Comparison of ENCODE assay signal across 31 cellular contexts in genomic region chr16:75479421-75479990, GRCh38. TPM values are rescaled to one million over a fixed set of nuclear protein-coding genes. Genes with fewer than 3 reads are reported as not detected.
A peak's percentile ranks its signal among the peaks of the same experiment; 100 is the strongest.
DNase-seq lines count a peak whose midpoint lies in the region; ATAC-seq, FAIRE-seq and TF ChIP-seq lines count a peak whose summit lies in the region.
"Had no signal": no experiment of that assay in that cellular context is flagged by ENCODE, and none has a peak within 500 bp of the region (broad histone marks: within the 10 kb centered on the region; RNA-seq: fewer than 3 reads in every experiment).

No MANE protein-coding gene starts in this region.

- no peak overlapping the region for H2AK5ac ChIP-seq in neuronal stem cell (ENCODE audit: low read depth, low read length)

- TF ChIP-seq EP300 in HepG2 (IDR thresholded peaks at IDR 0.05; ENCODE audit: low read depth in 2 of 2, low read length in 2 of 2) (no peak), HepG2 (CRISPR knock-in tag; IDR thresholded peaks at IDR 0.05; ENCODE audit: borderline replicate concordance) (no peak)

- H2BK15ac ChIP-seq in neuronal stem cell (ENCODE audit: low read length), result no peak overlapping the region

- WGBS in HepG2 (ENCODE audit: low lambda C conversion rate), result 89% methylated on average over 46 of the region's 47 CpGs
- 95% methylated on average over 7 of the region's 47 CpGs for WGBS in right lobe of liver (ENCODE audit: insufficient coverage, low coverage, low lambda C conversion rate, missing lambda C conversion rate)
- no CpG with 5 or more reads among the region's 47 CpGs for WGBS in neuronal stem cell (ENCODE audit: extremely low coverage in 2 of 2, insufficient read length in 2 of 2, insufficient replicate concordance in 1 of 2), 2 donors
- whole genome bisulfite sequencing in spleen, 5 donors, result 92 to 97% (median 96%) methylated on average over 46 to 47 of the region's 47 CpGs

- H2AFZ ChIP-seq in HepG2 (ENCODE audit: low read length) (no peak overlapping the region), neuronal stem cell (ENCODE audit: low read length) (no peak overlapping the region)

- no peak overlapping the region for H3K4me3 ChIP-seq in HepG2 (replicated peaks in 1 of 3; ENCODE audit: insufficient read depth in 1 of 3, low read depth in 2 of 3, low read length in 3 of 3)
- H3K4me3 ChIP-seq in right lobe of liver, result no peak overlapping the region
- H3K4me3 ChIP-seq in neuronal stem cell (ENCODE audit: low read length in 2 of 2), result peak overlapping the region in 1 of 2 donors; percentile 3
- no peak overlapping the region for H3K4me3 ChIP-seq in spleen
- H3K4me3 ChIP-seq: BLaER1, GM12878 had no signal

- H3K9me3 ChIP-seq in HepG2 (ENCODE audit: low read length), result no peaks in the 10 kb centered on the region
- H3K9me3 ChIP-seq in right lobe of liver, result no peaks in the 10 kb centered on the region
- no peaks in the 10 kb centered on the region for H3K9me3 ChIP-seq in neuronal stem cell (replicated peaks in 1 of 2; ENCODE audit: control insufficient read depth in 2 of 2, insufficient read depth in 1 of 2, low read depth in 1 of 2, low read length in 2 of 2)
- H3K9me3 ChIP-seq in spleen, result no peaks in the 10 kb centered on the region
- H3K9me3 ChIP-seq: BE2C, BLaER1 had no signal

- H3K14ac ChIP-seq in neuronal stem cell (ENCODE audit: low read length), result no peak overlapping the region

- H4K91ac ChIP-seq in neuronal stem cell (ENCODE audit: low read depth, low read length, poor library complexity), result no peak overlapping the region

- H3K9ac ChIP-seq in HepG2 (ENCODE audit: insufficient read depth, low read depth, low read length) (no peak overlapping the region), neuronal stem cell (ENCODE audit: low read depth, low read length, poor library complexity) (no peak overlapping the region)
- H3K9ac ChIP-seq: BLaER1 had no signal

- POLR2A ChIA-PET in HepG2 (lab: Yijun Ruan, JAX), result no interaction called here

- H3K79me2 ChIP-seq in HepG2 (ENCODE audit: insufficient read depth, low read length), result no peaks in the 10 kb centered on the region

- DNase-seq in HepG2 (ENCODE audit: low spot score), result no peak
- no peak for DNase-seq in right lobe of liver
- DNase-seq in neuronal stem cell (ENCODE audit: low spot score), result no peak
- DNase-seq in spleen, result peak; percentile 57
- no peak for DNase-seq in HPDE6-E6E7 (ENCODE audit: extremely low spot score)
- no peak for DNase-seq in NCI-H526 treated with DMSO at 0.1 percent for 48 hours (lab: John Stamatoyannopoulos, UW)
- no peak for DNase-seq in activated CD4-positive, alpha-beta T cell treated with anti-CD3 and anti-CD28 coated beads, Interleukin-2, amount 10 ng/mL, durations not matched to agents 24 days and 14 days
- DNase-seq: 8988T; ACHN; BE2C; C1 segment of cervical spinal cord; CD4-positive, alpha-beta memory T cell; CD4-positive, CD25-positive, alpha-beta regulatory T cell; CD8-positive, alpha-beta memory T cell; COR-L47; DMS 273 treated with DMSO at 0.1 percent for 48 hours; DMS153; DMS53; DMS79; DND-41; EL; GDM1 had no signal

- H2BK120ac ChIP-seq in neuronal stem cell (ENCODE audit: low read depth, low read length), result no peak overlapping the region

- no peak overlapping the region for H3K27ac Mint-ChIP-seq in activated CD4-positive, alpha-beta T cell treated with anti-CD3 and anti-CD28 coated beads, Interleukin-2, amount 10 ng/mL, durations not matched to agents 24 days and 14 days
- H3K27ac Mint-ChIP-seq: CD14-positive monocyte; CD4-positive, CD25-positive, alpha-beta regulatory T cell had no signal

- no peaks in the 10 kb centered on the region for H4K20me1 ChIP-seq in HepG2 (ENCODE audit: insufficient read depth, low read length)

- TF ChIP-seq POLR2A in HepG2 (IDR thresholded peaks at IDR 0.05; ENCODE audit: insufficient read depth in 1 of 2, low read depth in 2 of 2, low read length in 2 of 2), result no peak
- TF ChIP-seq POLR2A in right lobe of liver (IDR thresholded peaks at IDR 0.05), result no peak
- no peak for TF ChIP-seq POLR2A in spleen (IDR thresholded peaks at IDR 0.05)

- no peaks in the 10 kb centered on the region for H3K36me3 ChIP-seq in HepG2 (replicated peaks in 1 of 2; ENCODE audit: control insufficient read depth in 1 of 2, insufficient read depth in 2 of 2, low read length in 2 of 2)
- H3K36me3 ChIP-seq in right lobe of liver, result no peaks in the 10 kb centered on the region
- peaks cover 0 to 7% of the 10 kb centered on the region in 2 donors for H3K36me3 ChIP-seq in neuronal stem cell (replicated peaks in 1 of 2; ENCODE audit: control insufficient read depth in 2 of 2, insufficient read depth in 2 of 2, low read length in 2 of 2)
- no peaks in the 10 kb centered on the region for H3K36me3 ChIP-seq in spleen
- H3K36me3 ChIP-seq: BE2C had no signal

- peaks cover 6% of the 10 kb centered on the region for H3K27me3 Mint-ChIP-seq in activated CD4-positive, alpha-beta T cell treated with anti-CD3 and anti-CD28 coated beads, Interleukin-2, amount 10 ng/mL, durations not matched to agents 24 days and 14 days

- no peaks in the 10 kb centered on the region for H3K4me1 Mint-ChIP-seq in activated CD4-positive, alpha-beta T cell treated with anti-CD3 and anti-CD28 coated beads, Interleukin-2, amount 10 ng/mL, durations not matched to agents 24 days and 14 days
- H3K4me1 Mint-ChIP-seq: CD4-positive, alpha-beta memory T cell; CD4-positive, CD25-positive, alpha-beta regulatory T cell; CD8-positive, alpha-beta memory T cell had no signal

- H3K27me3 ChIP-seq in HepG2 (ENCODE audit: control insufficient read depth in 1 of 2, insufficient read depth in 2 of 2, low read length in 2 of 2) (peaks cover 0 to 3% of the 10 kb centered on the region in 2 experiments; a peak in 2 of 5 replicates), right lobe of liver (no peaks in the 10 kb centered on the region), neuronal stem cell (ENCODE audit: control insufficient read depth in 3 of 3, insufficient read depth in 3 of 3, low read depth in 1 of 3, low read length in 3 of 3) (no peaks in the 10 kb centered on the region), spleen (replicated peaks in 1 of 7) (no peaks in the 10 kb centered on the region)
- H3K27me3 ChIP-seq: BE2C, BLaER1 had no signal

- no peak for FAIRE-seq in HepG2 (lab: Jason Lieb, UNC)
- FAIRE-seq: A204.1, GM12878, GM12892, GM18507 had no signal

- in situ Hi-C loops in HepG2 (cut with HindIII; ENCODE audit: extremely low pct_ligation_motif_present, low pct_unique_long_range_greater_than_20kb), result no loop called here

- no peak overlapping the region for H2BK5ac ChIP-seq in neuronal stem cell (ENCODE audit: low read length)

- peaks cover 2% of the 10 kb centered on the region for H3K79me1 ChIP-seq in neuronal stem cell (ENCODE audit: low read depth, low read length)

- peak overlapping the region; percentile 12 for H3K18ac ChIP-seq in neuronal stem cell (ENCODE audit: low read length)

- intact Hi-C loops in HepG2 (cut with micrococcal nuclease; ENCODE audit: unreplicated experiment) (no loop called here), right lobe of liver (cut with DNase I) (loop anchor here in 1 of 2 donors (10.0 kb wide), 1 partner anchor 285 kb away; no protein-coding TSS in a partner anchor), spleen (cut with DNase I; ENCODE audit: low total_unique reads) (no loop called here)
- intact Hi-C loops in activated CD4-positive, alpha-beta T cell treated with anti-CD3 and anti-CD28 coated beads, Interleukin-2, amount 10 ng/mL, durations not matched to agents 24 days and 14 days (cut with micrococcal nuclease), result no loop called here

- peak overlapping the region; percentile 77 for H3K23ac ChIP-seq in neuronal stem cell (ENCODE audit: low read depth, low read length, poor library complexity)

- H3K27ac ChIP-seq in HepG2 (ENCODE audit: extremely low read length, insufficient read depth, low read length), result no peak overlapping the region
- H3K27ac ChIP-seq in right lobe of liver, result no peak overlapping the region
- H3K27ac ChIP-seq in neuronal stem cell (replicated peaks; ENCODE audit: low read length), result no peak overlapping the region
- H3K27ac ChIP-seq in spleen, result no peak overlapping the region
- H3K27ac ChIP-seq: BLaER1 had no signal

- no peak overlapping the region for H3K4ac ChIP-seq in neuronal stem cell (ENCODE audit: low read length)

- no peak for TF ChIP-seq CTCF in HepG2 (CRISPR knock-in tag; IDR thresholded peaks at IDR 0.05)
- TF ChIP-seq CTCF in right lobe of liver (IDR thresholded peaks at IDR 0.05), result no peak
- no peak for TF ChIP-seq CTCF in spleen (IDR thresholded peaks at IDR 0.05 in 8 of 11, conservative IDR thresholded peaks at IDR 0.05 in 3 of 11)

- no TSS peak for BruUV-seq in HepG2 (replicated peaks; lab: Mats Ljungman, UMichigan)

- H3K36me3 Mint-ChIP-seq in activated CD4-positive, alpha-beta T cell treated with anti-CD3 and anti-CD28 coated beads, Interleukin-2, amount 10 ng/mL, durations not matched to agents 24 days and 14 days (ENCODE audit: low read depth), result no peaks in the 10 kb centered on the region
- H3K36me3 Mint-ChIP-seq: CD14-positive monocyte; CD4-positive, alpha-beta memory T cell; CD4-positive, CD25-positive, alpha-beta regulatory T cell; CD8-positive, alpha-beta memory T cell had no signal

- H4K8ac ChIP-seq in neuronal stem cell (ENCODE audit: low read depth, low read length), result peak overlapping the region; percentile 54

- no peaks in the 10 kb centered on the region for H3K9me3 Mint-ChIP-seq in activated CD4-positive, alpha-beta T cell treated with anti-CD3 and anti-CD28 coated beads, Interleukin-2, amount 10 ng/mL, durations not matched to agents 24 days and 14 days
- H3K9me3 Mint-ChIP-seq: CD8-positive, alpha-beta memory T cell had no signal

- H3K4me3 Mint-ChIP-seq in activated CD4-positive, alpha-beta T cell treated with anti-CD3 and anti-CD28 coated beads, Interleukin-2, amount 10 ng/mL, durations not matched to agents 24 days and 14 days, result no peak overlapping the region
- H3K4me3 Mint-ChIP-seq: CD14-positive monocyte; CD4-positive, alpha-beta memory T cell; CD4-positive, CD25-positive, alpha-beta regulatory T cell; CD8-positive, alpha-beta memory T cell had no signal

- no peak for TF ChIP-seq RAD21 in HepG2 (CRISPR knock-in tag; IDR thresholded peaks at IDR 0.05)

- CTCF ChIA-PET in HepG2 (lab: Yijun Ruan, JAX; ENCODE audit: low intra/inter-chr PET ratio, low total read pairs), result no interaction called here

- H3K4me2 ChIP-seq in HepG2 (ENCODE audit: low read depth, low read length), result no peak overlapping the region
- H3K4me2 ChIP-seq in neuronal stem cell (ENCODE audit: insufficient read depth, low read length, poor library complexity, severe bottlenecking), result no peak overlapping the region
- H3K4me2 ChIP-seq: BLaER1 had no signal

- H3K4me1 ChIP-seq in HepG2 (ENCODE audit: insufficient read depth, low read length) (peaks cover 2% of the 10 kb centered on the region), right lobe of liver (no peaks in the 10 kb centered on the region), neuronal stem cell (ENCODE audit: control insufficient read depth in 2 of 2, insufficient read depth in 1 of 2, low read depth in 1 of 2, low read length in 2 of 2) (no peaks in the 10 kb centered on the region), spleen (peaks cover 0 to under 1% (median 0%) of the 10 kb centered on the region in 6 donors)
- H3K4me1 ChIP-seq: BE2C had no signal

- ATAC-seq in HepG2 (no peak), right lobe of liver (no peak)
- ATAC-seq: GM12878 had no signal

- no peak overlapping the region for H2BK12ac ChIP-seq in neuronal stem cell (ENCODE audit: low read length)

RNA-seq across cellular contexts. Expression of gene TMEM170A, which starts 15.0 kb away (rescaled TPM):
- 39.7 and 44.7 TPM in 2 replicates for total RNA-seq in HepG2 (2016; rRNA removed; fragmentation: Illumina TruSeq; extraction: Trizol)
- 13.2 and 13.9 TPM in 2 replicates for total RNA-seq in HepG2 (2016; cell fraction: cytosol; rRNA removed; fragmentation: Illumina TruSeq; extraction: Trizol; ENCODE audit: low read depth)
- total RNA-seq in HepG2 (2016; cell fraction: insoluble cytoplasmic fraction; rRNA removed; fragmentation: Illumina TruSeq; extraction: Trizol), result 42.1 TPM in 2 replicates
- total RNA-seq in HepG2 (2016; cell fraction: membrane; rRNA removed; fragmentation: Illumina TruSeq; extraction: Trizol), result 39.0 and 42.0 TPM in 2 replicates
- 38.1 and 40.8 TPM in 2 replicates for total RNA-seq in HepG2 (2016; cell fraction: nucleus; rRNA removed; fragmentation: Illumina TruSeq; extraction: Trizol)
- polyA plus RNA-seq in HepG2 (2011; rRNA removed), result 30.0 and 35.7 TPM in 2 replicates
- polyA plus RNA-seq in HepG2 (2011; cell fraction: cytosol; rRNA removed), result 22.3 and 25.5 TPM in 2 replicates
- polyA plus RNA-seq in HepG2 (2011; cell fraction: nucleus; rRNA removed), result 15.4 and 19.7 TPM in 2 replicates
- 20.5 and 22.4 TPM in 2 replicates for polyA plus RNA-seq in HepG2 (2012)
- polyA plus RNA-seq in HepG2 (2016; cell fraction: cytosol; fragmentation: Illumina TruSeq; extraction: Trizol; ENCODE audit: low read depth), result 14.7 and 20.5 TPM in 2 replicates
- polyA plus RNA-seq in HepG2 (2016; cell fraction: insoluble cytoplasmic fraction; fragmentation: Illumina TruSeq; extraction: Trizol; ENCODE audit: low read depth), result 25.5 and 29.3 TPM in 2 replicates
- 22.1 and 26.6 TPM in 2 replicates for polyA plus RNA-seq in HepG2 (2016; cell fraction: membrane; fragmentation: Illumina TruSeq; extraction: Trizol; ENCODE audit: low read depth)
- 36.2 and 39.1 TPM in 2 replicates for polyA plus RNA-seq in HepG2 (2016; cell fraction: nucleus; fragmentation: Illumina TruSeq; extraction: Trizol; ENCODE audit: insufficient read depth, low read depth)
- 27.3 and 58.3 TPM in 2 replicates for polyA minus RNA-seq in HepG2 (2011; rRNA and poly(A)+ RNA removed; ENCODE audit: low replicate concordance)
- 23.2 and 32.2 TPM in 2 replicates for polyA minus RNA-seq in HepG2 (2011; cell fraction: cytosol; rRNA and poly(A)+ RNA removed)
- polyA minus RNA-seq in HepG2 (2011; cell fraction: nucleus; rRNA and poly(A)+ RNA removed), result 27.4 and 43.9 TPM in 2 replicates
- total RNA-seq in right lobe of liver, result 10 to 100 TPM in 5 of 6 experiments, 1 to 10 TPM in 1; 9.4 to 15.5 (median 12.8) TPM
- polyA plus RNA-seq in neuronal stem cell (2013, experiment 1 of 2), result 30.7 TPM
- polyA plus RNA-seq in neuronal stem cell (2013, experiment 2 of 2), result 32.3 TPM
- 10 to 100 TPM; 26.3 to 54.0 (median 34.2) TPM for total RNA-seq in spleen
- 10 to 100 TPM in 1 of 3 donors, 1 to 10 TPM in 2; 6.1 to 12.0 (median 6.4) TPM for polyA plus RNA-seq in spleen
- total RNA-seq in activated CD4-positive, alpha-beta T cell treated with anti-CD3 and anti-CD28 coated beads, Interleukin-2, amount 10 ng/mL, durations not matched to agents 24 days and 14 days, result 39.1 and 46.0 TPM in 2 replicates

RNA-seq across cellular contexts. Expression of gene CHST6, which starts 15.7 kb away (rescaled TPM):
- total RNA-seq in HepG2 (2016; rRNA removed; fragmentation: Illumina TruSeq; extraction: Trizol), result 0.32 and 0.91 TPM in 2 replicates
- 0.09 and 0.20 TPM in 2 replicates for total RNA-seq in HepG2 (2016; cell fraction: cytosol; rRNA removed; fragmentation: Illumina TruSeq; extraction: Trizol; ENCODE audit: low read depth)
- 0.61 and 1.1 TPM in 2 replicates for total RNA-seq in HepG2 (2016; cell fraction: insoluble cytoplasmic fraction; rRNA removed; fragmentation: Illumina TruSeq; extraction: Trizol)
- total RNA-seq in HepG2 (2016; cell fraction: membrane; rRNA removed; fragmentation: Illumina TruSeq; extraction: Trizol), result 0.28 and 0.38 TPM in 2 replicates
- 0.71 and 1.1 TPM in 2 replicates for total RNA-seq in HepG2 (2016; cell fraction: nucleus; rRNA removed; fragmentation: Illumina TruSeq; extraction: Trizol)
- 0.18 and 0.25 TPM in 2 replicates for polyA plus RNA-seq in HepG2 (2011; rRNA removed)
- polyA plus RNA-seq in HepG2 (2011; cell fraction: cytosol; rRNA removed), result 0.10 and 0.28 TPM in 2 replicates
- 0.83 and 1.0 TPM in 2 replicates for polyA plus RNA-seq in HepG2 (2011; cell fraction: nucleus; rRNA removed)
- 0.11 and 0.16 TPM in 2 replicates for polyA plus RNA-seq in HepG2 (2012)
- polyA plus RNA-seq in HepG2 (2016; cell fraction: cytosol; fragmentation: Illumina TruSeq; extraction: Trizol; ENCODE audit: low read depth), result 0.14 and 0.16 TPM in 2 replicates
- 0.24 and 0.36 TPM in 2 replicates for polyA plus RNA-seq in HepG2 (2016; cell fraction: insoluble cytoplasmic fraction; fragmentation: Illumina TruSeq; extraction: Trizol; ENCODE audit: low read depth)
- 0.13 and 0.16 TPM in 2 replicates for polyA plus RNA-seq in HepG2 (2016; cell fraction: membrane; fragmentation: Illumina TruSeq; extraction: Trizol; ENCODE audit: low read depth)
- 1.00 and 1.2 TPM in 2 replicates for polyA plus RNA-seq in HepG2 (2016; cell fraction: nucleus; fragmentation: Illumina TruSeq; extraction: Trizol; ENCODE audit: insufficient read depth, low read depth)
- 0.58 and 2.4 TPM in 2 replicates for polyA minus RNA-seq in HepG2 (2011; rRNA and poly(A)+ RNA removed; ENCODE audit: low replicate concordance)
- polyA minus RNA-seq in HepG2 (2011; cell fraction: cytosol; rRNA and poly(A)+ RNA removed), result 0.40 and 0.62 TPM in 2 replicates
- 0.13 and 0.50 TPM in 2 replicates for polyA minus RNA-seq in HepG2 (2011; cell fraction: nucleus; rRNA and poly(A)+ RNA removed)
- under 1 TPM in 1 of 6 experiments, not detected in 5; 0.02 TPM for total RNA-seq in right lobe of liver
- 9.0 TPM for polyA plus RNA-seq in neuronal stem cell (2013, experiment 1 of 2)
- 9.3 TPM for polyA plus RNA-seq in neuronal stem cell (2013, experiment 2 of 2)
- under 1 TPM in 6 of 7 donors, not detected in 1; 0.17 to 0.66 (median 0.26) TPM for total RNA-seq in spleen
- under 1 TPM; under 0.01 to 0.06 (median 0.02) TPM for polyA plus RNA-seq in spleen
- not detected in 2 replicates for total RNA-seq in activated CD4-positive, alpha-beta T cell treated with anti-CD3 and anti-CD28 coated beads, Interleukin-2, amount 10 ng/mL, durations not matched to agents 24 days and 14 days
- total RNA-seq: CD4-positive, CD25-positive, alpha-beta regulatory T cell; G401 had no signal
- polyA plus RNA-seq: CD14-positive monocyte; CD4-positive, alpha-beta memory T cell; CD4-positive, CD25-positive, alpha-beta regulatory T cell; CD8-positive, alpha-beta memory T cell had no signal

RNA-seq across cellular contexts. Expression of gene CFDP1, which starts 46.2 kb away (rescaled TPM):
- 153 and 198 TPM in 2 replicates for total RNA-seq in HepG2 (2016; rRNA removed; fragmentation: Illumina TruSeq; extraction: Trizol)
- total RNA-seq in HepG2 (2016; cell fraction: cytosol; rRNA removed; fragmentation: Illumina TruSeq; extraction: Trizol; ENCODE audit: low read depth), result 62.1 and 75.2 TPM in 2 replicates
- 158 and 200 TPM in 2 replicates for total RNA-seq in HepG2 (2016; cell fraction: insoluble cytoplasmic fraction; rRNA removed; fragmentation: Illumina TruSeq; extraction: Trizol)
- 94.4 and 95.7 TPM in 2 replicates for total RNA-seq in HepG2 (2016; cell fraction: membrane; rRNA removed; fragmentation: Illumina TruSeq; extraction: Trizol)
- 114 and 122 TPM in 2 replicates for total RNA-seq in HepG2 (2016; cell fraction: nucleus; rRNA removed; fragmentation: Illumina TruSeq; extraction: Trizol)
- polyA plus RNA-seq in HepG2 (2011; rRNA removed), result 59.8 and 78.6 TPM in 2 replicates
- polyA plus RNA-seq in HepG2 (2011; cell fraction: cytosol; rRNA removed), result 47.6 and 66.3 TPM in 2 replicates
- polyA plus RNA-seq in HepG2 (2011; cell fraction: nucleus; rRNA removed), result 20.8 and 33.7 TPM in 2 replicates
- 118 and 187 TPM in 2 replicates for polyA plus RNA-seq in HepG2 (2012)
- polyA plus RNA-seq in HepG2 (2016; cell fraction: cytosol; fragmentation: Illumina TruSeq; extraction: Trizol; ENCODE audit: low read depth), result 54.9 and 57.9 TPM in 2 replicates
- polyA plus RNA-seq in HepG2 (2016; cell fraction: insoluble cytoplasmic fraction; fragmentation: Illumina TruSeq; extraction: Trizol; ENCODE audit: low read depth), result 250 and 275 TPM in 2 replicates
- polyA plus RNA-seq in HepG2 (2016; cell fraction: membrane; fragmentation: Illumina TruSeq; extraction: Trizol; ENCODE audit: low read depth), result 82.6 and 88.7 TPM in 2 replicates
- 118 and 119 TPM in 2 replicates for polyA plus RNA-seq in HepG2 (2016; cell fraction: nucleus; fragmentation: Illumina TruSeq; extraction: Trizol; ENCODE audit: insufficient read depth, low read depth)
- polyA minus RNA-seq in HepG2 (2011; rRNA and poly(A)+ RNA removed; ENCODE audit: low replicate concordance), result 11.4 and 17.2 TPM in 2 replicates
- 30.3 and 32.7 TPM in 2 replicates for polyA minus RNA-seq in HepG2 (2011; cell fraction: cytosol; rRNA and poly(A)+ RNA removed)
- polyA minus RNA-seq in HepG2 (2011; cell fraction: nucleus; rRNA and poly(A)+ RNA removed), result 95.4 and 106 TPM in 2 replicates
- total RNA-seq in right lobe of liver, result 10 to 100 TPM; 23.9 to 43.3 (median 36.0) TPM
- 228 TPM for polyA plus RNA-seq in neuronal stem cell (2013, experiment 1 of 2)
- 228 TPM for polyA plus RNA-seq in neuronal stem cell (2013, experiment 2 of 2)
- 100 to 1,000 TPM in 6 of 7 donors, 10 to 100 TPM in 1; 56.1 to 153 (median 108) TPM for total RNA-seq in spleen
- 100 to 1,000 TPM; 101 to 222 (median 108) TPM for polyA plus RNA-seq in spleen
- 33.7 and 38.9 TPM in 2 replicates for total RNA-seq in activated CD4-positive, alpha-beta T cell treated with anti-CD3 and anti-CD28 coated beads, Interleukin-2, amount 10 ng/mL, durations not matched to agents 24 days and 14 days

RNA-seq across cellular contexts. Expression of gene CHST5, which starts 56.4 kb away (rescaled TPM):
- total RNA-seq in HepG2 (2016; rRNA removed; fragmentation: Illumina TruSeq; extraction: Trizol) (not detected in 2 replicates), right lobe of liver (not detected), spleen (under 1 TPM in 2 of 7 donors, not detected in 5; 0.18 to 0.20 TPM)
- not detected in 2 replicates for total RNA-seq in HepG2 (2016; cell fraction: cytosol; rRNA removed; fragmentation: Illumina TruSeq; extraction: Trizol; ENCODE audit: low read depth)
- total RNA-seq in HepG2 (2016; cell fraction: insoluble cytoplasmic fraction; rRNA removed; fragmentation: Illumina TruSeq; extraction: Trizol), result not detected in 2 replicates
- total RNA-seq in HepG2 (2016; cell fraction: membrane; rRNA removed; fragmentation: Illumina TruSeq; extraction: Trizol), result not detected in 2 replicates
- not detected in 2 replicates for total RNA-seq in HepG2 (2016; cell fraction: nucleus; rRNA removed; fragmentation: Illumina TruSeq; extraction: Trizol)
- polyA plus RNA-seq in HepG2 (2011; rRNA removed) (0.05 TPM in 1 of 2 replicates, not detected in the other), spleen (under 1 TPM; 0.03 to 0.07 (median 0.06) TPM)
- not detected in 2 replicates for polyA plus RNA-seq in HepG2 (2011; cell fraction: cytosol; rRNA removed)
- 0.05 TPM in 1 of 2 replicates, not detected in the other for polyA plus RNA-seq in HepG2 (2011; cell fraction: nucleus; rRNA removed)
- not detected in 2 replicates for polyA plus RNA-seq in HepG2 (2012)
- not detected in 2 replicates for polyA plus RNA-seq in HepG2 (2016; cell fraction: cytosol; fragmentation: Illumina TruSeq; extraction: Trizol; ENCODE audit: low read depth)
- not detected in 2 replicates for polyA plus RNA-seq in HepG2 (2016; cell fraction: insoluble cytoplasmic fraction; fragmentation: Illumina TruSeq; extraction: Trizol; ENCODE audit: low read depth)
- not detected in 2 replicates for polyA plus RNA-seq in HepG2 (2016; cell fraction: membrane; fragmentation: Illumina TruSeq; extraction: Trizol; ENCODE audit: low read depth)
- 0.57 and 1.3 TPM in 2 replicates for polyA plus RNA-seq in HepG2 (2016; cell fraction: nucleus; fragmentation: Illumina TruSeq; extraction: Trizol; ENCODE audit: insufficient read depth, low read depth)
- polyA minus RNA-seq in HepG2 (2011; rRNA and poly(A)+ RNA removed; ENCODE audit: low replicate concordance), result 0.30 TPM in 1 of 2 replicates, not detected in the other
- not detected in 2 replicates for polyA minus RNA-seq in HepG2 (2011; cell fraction: cytosol; rRNA and poly(A)+ RNA removed)
- polyA minus RNA-seq in HepG2 (2011; cell fraction: nucleus; rRNA and poly(A)+ RNA removed), result not detected in 2 replicates
- polyA plus RNA-seq in neuronal stem cell (2013, experiment 1 of 2), result 0.57 TPM
- polyA plus RNA-seq in neuronal stem cell (2013, experiment 2 of 2), result 1.0 TPM
- 0.09 TPM in 1 of 2 replicates, not detected in the other for total RNA-seq in activated CD4-positive, alpha-beta T cell treated with anti-CD3 and anti-CD28 coated beads, Interleukin-2, amount 10 ng/mL, durations not matched to agents 24 days and 14 days
- total RNA-seq: CD4-positive, alpha-beta memory T cell; CD4-positive, CD25-positive, alpha-beta regulatory T cell; CD8-positive, alpha-beta memory T cell; Daoy; G401 had no signal
- polyA plus RNA-seq: AG04450; CD14-positive monocyte; CD4-positive, alpha-beta memory T cell; CD4-positive, CD25-positive, alpha-beta regulatory T cell; CD8-positive, alpha-beta memory T cell had no signal
